In the genomic region with DNA sequence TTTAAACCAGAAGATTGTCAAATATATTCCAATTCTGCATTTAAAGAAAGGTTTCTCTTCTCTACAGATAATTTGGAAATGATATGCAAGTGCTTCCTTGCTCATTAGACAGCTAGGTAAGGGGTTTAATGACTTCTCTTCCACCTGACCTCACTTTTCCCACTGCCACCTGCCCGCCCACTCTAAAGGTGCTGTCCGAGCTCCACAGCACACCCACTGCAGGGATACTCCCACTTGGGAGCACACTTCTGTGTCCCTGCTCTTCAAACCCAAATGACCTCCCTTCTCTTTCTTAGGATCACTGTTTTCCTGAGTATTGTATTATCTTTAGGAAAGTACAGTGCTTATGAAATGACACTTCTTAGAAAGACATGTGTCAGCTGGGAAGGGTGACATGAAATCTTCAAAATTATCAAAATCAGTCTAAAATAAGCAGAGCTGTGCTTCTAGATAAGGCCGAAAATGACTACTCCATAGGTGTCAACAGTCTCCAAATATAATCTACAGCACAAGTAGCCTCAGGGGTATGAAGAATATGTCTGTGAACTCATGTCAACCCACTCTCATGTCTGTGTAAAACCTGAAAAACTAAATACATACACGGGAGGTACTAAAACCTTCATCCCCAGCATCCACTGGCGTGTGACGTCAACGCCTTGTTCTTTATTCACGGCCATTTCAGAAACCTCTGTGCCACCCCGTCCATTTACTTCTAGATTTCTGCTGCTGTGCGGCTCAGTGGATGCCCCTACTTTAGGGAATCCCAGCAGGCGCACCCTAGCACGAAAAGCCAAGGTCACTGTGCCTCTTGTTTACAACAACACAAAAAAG, we compare ENCODE assay signal across 25 cellular contexts.
DNase-seq lines count a peak whose midpoint lies in the region; ATAC-seq and TF ChIP-seq lines count a peak whose summit lies in the region.
"Had no signal": no experiment of that assay in that cellular context is flagged by ENCODE, and none has a peak within 500 bp of the region (broad histone marks: within the 10 kb centered on the region; RNA-seq: fewer than 3 reads in every experiment).

No MANE protein-coding gene starts in this region.

- no peak for DNase-seq in activated T-cell treated with anti-CD3 and anti-CD28 coated beads, Interleukin-2, amount 50 U/mL, for 24 hours
- DNase-seq in activated T-cell treated with anti-CD3 and anti-CD28 coated beads, Interleukin-2, amount 50 U/mL, for 48 hours, result no peak
- DNase-seq in GM23338 (ENCODE audit: low spot score) (no peak), endodermal cell (peak; percentile 20), psoas muscle (no peak), PC-9 (no peak)
- DNase-seq: activated CD8-positive, alpha-beta memory T cell treated with anti-CD3 and anti-CD28 coated beads, Interleukin-2, amount 50 U/mL, for 48 hours; heart left ventricle; kidney glomerular epithelial cell; mucosa of descending colon; NCI-H1092; NCI-H187; NCI-H2171; NCI-H524; right lobe of liver; SHP77; stimulated activated CD4-positive, alpha-beta T cell treated with anti-CD3 and anti-CD28 coated beads, Interleukin-2, amount 100 ng/mL, for 48 hours; WERI-Rb-1 had no signal

- H3K4me2 ChIP-seq in GM23338 (no peak overlapping the region), PC-9 (no peak overlapping the region)
- H3K4me2 ChIP-seq: neural progenitor cell had no signal

- H3K36me3 ChIP-seq in GM23338 (ENCODE audit: insufficient read depth) (no peaks in the 10 kb centered on the region), endodermal cell (ENCODE audit: control insufficient read depth, insufficient read depth, low read length) (peaks cover 43% of the 10 kb centered on the region), psoas muscle (ENCODE audit: insufficient read depth in 1 of 2, low read depth in 1 of 2) (peaks cover 2 to 9% of the 10 kb centered on the region in 2 donors), gastroesophageal sphincter (peaks cover 0 to 16% of the 10 kb centered on the region in 2 donors), PC-9 (ENCODE audit: low read depth) (peaks cover 4% of the 10 kb centered on the region; the same call in 1 of the 2 replicates)
- H3K36me3 ChIP-seq: neural progenitor cell had no signal

- H3K9me2 ChIP-seq in GM23338 (ENCODE audit: insufficient read depth), result no peaks in the 10 kb centered on the region
- no peaks in the 10 kb centered on the region for H3K9me2 ChIP-seq in PC-9 (ENCODE audit: insufficient read depth)

- TF ChIP-seq CTCF in GM23338 (conservative IDR thresholded peaks at IDR 0.05; ENCODE audit: low read depth in 2 of 2), result no peak
- TF ChIP-seq CTCF in endodermal cell (conservative IDR thresholded peaks at IDR 0.05), result no peak
- TF ChIP-seq CTCF in psoas muscle (IDR thresholded peaks at IDR 0.05), result no peak
- no peak for TF ChIP-seq CTCF in gastroesophageal sphincter (IDR thresholded peaks at IDR 0.05)
- TF ChIP-seq CTCF in PC-9 (conservative IDR thresholded peaks at IDR 0.05), result no peak

- no peaks in the 10 kb centered on the region for H3K27me3 Mint-ChIP-seq in activated T-cell treated with anti-CD3 and anti-CD28 coated beads, Interleukin-2, amount 50 U/mL, for 24 hours
- H3K27me3 Mint-ChIP-seq in GM23338 (ENCODE audit: insufficient read depth, low read depth, poor library complexity) (peaks cover 2% of the 10 kb centered on the region), endodermal cell (ENCODE audit: insufficient read depth) (no peaks in the 10 kb centered on the region)

- H3K9me3 ChIP-seq in endodermal cell (ENCODE audit: control insufficient read depth, low read length), result no peaks in the 10 kb centered on the region
- no peaks in the 10 kb centered on the region for H3K9me3 ChIP-seq in psoas muscle
- H3K9me3 ChIP-seq in gastroesophageal sphincter, result no peaks in the 10 kb centered on the region
- H3K9me3 ChIP-seq in PC-9 (ENCODE audit: insufficient read depth, low read depth), result no peaks in the 10 kb centered on the region
- H3K9me3 ChIP-seq: adrenal gland, heart left ventricle, mucosa of descending colon, right lobe of liver, suprapubic skin had no signal

- ATAC-seq in GM23338 (no peak), psoas muscle (no peak), gastroesophageal sphincter (no peak), HG03432 (IDR thresholded peaks at IDR 0.05; ENCODE audit: unreplicated experiment) (no peak)
- ATAC-seq: Panc1 had no signal

- H3K4me1 ChIP-seq in GM23338 (ENCODE audit: insufficient read depth) (peaks cover 12% of the 10 kb centered on the region; the same call in 1 of the 2 replicates), endodermal cell (ENCODE audit: control insufficient read depth, insufficient read depth, low read length) (peaks cover 4% of the 10 kb centered on the region), psoas muscle (peaks cover 63% of the 10 kb centered on the region), gastroesophageal sphincter (peaks cover 19 to 96% (median 33%) of the 10 kb centered on the region in 3 donors), PC-9 (replicated peaks; ENCODE audit: insufficient read depth) (peaks cover 22% of the 10 kb centered on the region)

- H3K79me2 ChIP-seq in GM23338 (replicated peaks; ENCODE audit: insufficient read depth) (peaks cover 95% of the 10 kb centered on the region), PC-9 (ENCODE audit: low read depth) (peaks cover 17% of the 10 kb centered on the region)

- no peak overlapping the region for H3K4me3 Mint-ChIP-seq in activated T-cell treated with anti-CD3 and anti-CD28 coated beads, Interleukin-2, amount 50 U/mL, for 24 hours
- H3K4me3 Mint-ChIP-seq in GM23338, result no peak overlapping the region
- no peak overlapping the region for H3K4me3 Mint-ChIP-seq in endodermal cell
- H3K4me3 Mint-ChIP-seq: neural progenitor cell had no signal

- H3K27me3 ChIP-seq in GM23338 (ENCODE audit: insufficient read depth) (no peaks in the 10 kb centered on the region), endodermal cell (ENCODE audit: control insufficient read depth, insufficient read depth, low read length, poor library complexity, severe bottlenecking) (no peaks in the 10 kb centered on the region), psoas muscle (ENCODE audit: insufficient read depth in 3 of 3, low read length in 2 of 3) (no peaks in the 10 kb centered on the region), gastroesophageal sphincter (no peaks in the 10 kb centered on the region), PC-9 (ENCODE audit: insufficient read depth, low read depth) (no peaks in the 10 kb centered on the region)
- H3K27me3 ChIP-seq: adrenal gland, heart left ventricle, neural progenitor cell, right lobe of liver, suprapubic skin had no signal

- POLR2A ChIA-PET in PC-9 (lab: Charles Lee; ENCODE audit: unreplicated experiment), result no interaction called here

- no peak overlapping the region for H2AFZ ChIP-seq in GM23338
- no peak overlapping the region for H2AFZ ChIP-seq in PC-9
- H2AFZ ChIP-seq: neural progenitor cell had no signal

- H4K20me1 ChIP-seq in GM23338 (replicated peaks; ENCODE audit: insufficient read depth) (peaks cover 27% of the 10 kb centered on the region), PC-9 (ENCODE audit: insufficient read depth) (no peaks in the 10 kb centered on the region; the same call in 1 of the 2 replicates)

- H3K27ac ChIP-seq in GM23338 (ENCODE audit: low read depth), result peak overlapping the region; percentile 60
- no peak overlapping the region for H3K27ac ChIP-seq in endodermal cell (ENCODE audit: low read depth, low read length)
- H3K27ac ChIP-seq in psoas muscle, result peak overlapping the region; percentile 36
- no peak overlapping the region for H3K27ac ChIP-seq in gastroesophageal sphincter
- no peak overlapping the region for H3K27ac ChIP-seq in PC-9
- H3K27ac ChIP-seq: neural progenitor cell, right lobe of liver, suprapubic skin, WERI-Rb-1 had no signal

- BruUV-seq in PC-9 (replicated peaks; lab: Mats Ljungman, UMichigan), result no TSS peak

- H3K9ac ChIP-seq in endodermal cell (ENCODE audit: extremely low read depth, low read length, poor library complexity, severe bottlenecking), result no peak overlapping the region
- H3K9ac ChIP-seq: neural progenitor cell had no signal

- CTCF ChIA-PET in PC-9 (lab: Charles Lee), result no interaction called here

- TF ChIP-seq EP300 in gastroesophageal sphincter (IDR thresholded peaks at IDR 0.05), result no peak

- peaks cover 82% of the 10 kb centered on the region for H3K4me1 Mint-ChIP-seq in activated T-cell treated with anti-CD3 and anti-CD28 coated beads, Interleukin-2, amount 50 U/mL, for 24 hours (ENCODE audit: low read depth)
- H3K4me1 Mint-ChIP-seq in GM23338 (peaks cover 42% of the 10 kb centered on the region), endodermal cell (peaks cover 15% of the 10 kb centered on the region)

- 95 to 98% methylated on average over 7 to 12 of the region's 12 CpGs for WGBS in endodermal cell (ENCODE audit: insufficient coverage in 1 of 2, insufficient read length in 1 of 2), 2 experiments
- WGBS in psoas muscle, 3 donors, result 92 to 94% (median 94%) methylated on average over 12 of the region's 12 CpGs
- 78 to 91% methylated on average over 3 to 9 of the region's 12 CpGs for WGBS in gastroesophageal sphincter (ENCODE audit: low coverage in 1 of 2), 2 donors

- no peak for TF ChIP-seq POLR2A in gastroesophageal sphincter (IDR thresholded peaks at IDR 0.05)

- intact Hi-C loops in psoas muscle (cut with DNase I) (no loop called here), PC-9 (cut with micrococcal nuclease; ENCODE audit: unreplicated experiment) (no loop called here)

- no peaks in the 10 kb centered on the region for H3K9me3 Mint-ChIP-seq in activated T-cell treated with anti-CD3 and anti-CD28 coated beads, Interleukin-2, amount 50 U/mL, for 24 hours
- H3K9me3 Mint-ChIP-seq in GM23338, result no peaks in the 10 kb centered on the region
- no peaks in the 10 kb centered on the region for H3K9me3 Mint-ChIP-seq in endodermal cell

- H3F3A ChIP-seq in GM23338 (replicated peaks; ENCODE audit: low read depth) (no peaks in the 10 kb centered on the region), PC-9 (ENCODE audit: insufficient read depth, low read depth) (peaks cover 6% of the 10 kb centered on the region; the same call in 1 of the 2 replicates)

- H3K36me3 Mint-ChIP-seq in activated T-cell treated with anti-CD3 and anti-CD28 coated beads, Interleukin-2, amount 50 U/mL, for 24 hours (ENCODE audit: low read depth), result peaks cover 83% of the 10 kb centered on the region
- peaks cover 13% of the 10 kb centered on the region; the same call in 2 of the 3 replicates for H3K36me3 Mint-ChIP-seq in GM23338 (ENCODE audit: low read depth)
- peaks cover 42% of the 10 kb centered on the region for H3K36me3 Mint-ChIP-seq in endodermal cell (ENCODE audit: low read depth)

- H3K27ac Mint-ChIP-seq in activated T-cell treated with anti-CD3 and anti-CD28 coated beads, Interleukin-2, amount 50 U/mL, for 24 hours, result peak overlapping the region; percentile 47
- H3K27ac Mint-ChIP-seq in GM23338 (no peak overlapping the region), endodermal cell (no peak overlapping the region)
- H3K27ac Mint-ChIP-seq: neural progenitor cell had no signal

- H3K4me3 ChIP-seq in GM23338 (no peak overlapping the region), endodermal cell (ENCODE audit: low read length) (no peak overlapping the region), psoas muscle (no peak overlapping the region), gastroesophageal sphincter (no peak overlapping the region), PC-9 (no peak overlapping the region)
- H3K4me3 ChIP-seq: adrenal gland, heart left ventricle, lung, mucosa of descending colon, neural progenitor cell, right lobe of liver, suprapubic skin had no signal

Comparison
In these comparisons a context has a peak if more than half of its experiments do, and no peak if none do; other contexts are left out.
1. H3K27ac ChIP-seq: peak in GM23338 (single experiment) and psoas muscle (single experiment); none in endodermal cell (single experiment), gastroesophageal sphincter (0 of 4) and PC-9 (single experiment).